Comparison of ENCODE assay signal across 8 cellular contexts in genomic region chr7:901041-901387, GRCh38. TPM values are rescaled to one million over a fixed set of nuclear protein-coding genes. Genes with fewer than 3 reads are reported as not detected.
DNase-seq lines count a peak whose midpoint lies in the region; ATAC-seq, FAIRE-seq and TF ChIP-seq lines count a peak whose summit lies in the region.

No MANE protein-coding gene starts in this region.

- ATAC-seq in A549 (peak; percentile 12 to 42; a peak in 5 of 6 replicates), HCT116 (no peak), mucosa of descending colon (peak; percentile 5)

- no peaks in the 10 kb centered on the region for H3K9me2 ChIP-seq in HCT116 (ENCODE audit: insufficient read depth)

- H3K4me2 ChIP-seq in A549: peak overlapping the region; percentile 60
- H3K4me2 ChIP-seq in HCT116 (ENCODE audit: low read length): peak overlapping the region; percentile 46

- TF ChIP-seq POLR2A in A549 (IDR thresholded peaks at IDR 0.05; ENCODE audit: low read length) (no peak), HCT116 (IDR thresholded peaks at IDR 0.05; ENCODE audit: borderline replicate concordance, extremely low read depth, insufficient read depth, insufficient read length) (no peak)

- RAD21 ChIA-PET in HCT116 (lab: Charles Lee; ENCODE audit: low non-redundant PET in 1 of 2, low total read pairs in 2 of 2, uncharacterized antibody in 2 of 2, unreplicated experiment in 2 of 2): interaction anchor here in 1 of 2 experiments (1.2 kb wide), 1 partner anchor 75 kb away, joined by 5 read pairs; the partner anchor contains the start of gene COX19

- H3K4me3 ChIP-seq in A549 (no peak overlapping the region), HCT116 (replicated peaks in 1 of 2; ENCODE audit: low read depth in 1 of 2, low read length in 2 of 2) (no peak overlapping the region), colonic mucosa (no peak overlapping the region), mucosa of descending colon (no peak overlapping the region)

- no TSS peak for BruUV-seq in HCT116 (replicated peaks; lab: Mats Ljungman, UMichigan)

- H3K27ac ChIP-seq in A549 (peak overlapping the region; percentile 40 to 61; a peak in 3 of 6 replicates), HCT116 (ENCODE audit: low read depth, low read length) (peak overlapping the region; percentile 35; the same call in 1 of the 2 replicates), colonic mucosa (peak overlapping the region; percentile 60)

- H3K9ac ChIP-seq in HCT116 (ENCODE audit: low read length) (no peak overlapping the region), colonic mucosa (ENCODE audit: low read depth in 2 of 2, low read length in 2 of 2) (peak overlapping the region in 1 of 2 donors; percentile 51)

- H3K79me2 ChIP-seq in HCT116 (ENCODE audit: insufficient read depth, low read length): no peaks in the 10 kb centered on the region

- H3K27me3 ChIP-seq in HCT116 (ENCODE audit: insufficient read depth, low read length) (0 out of 2 replicates have a peak, but pooled peaks cover 2% of the 10 kb centered on the region), colonic mucosa (no peaks in the 10 kb centered on the region)

- intact Hi-C loops in HCT116 (cut with micrococcal nuclease): loop anchor here (10.0 kb wide), 1 partner anchor 164 kb away; no protein-coding TSS in a partner anchor
- intact Hi-C loops in colonic mucosa (cut with DNase I): no loop called here
- intact Hi-C loops in mucosa of descending colon (cut with DNase I, micrococcal nuclease): no loop called here

- TF ChIP-seq EP300 in A549 (IDR thresholded peaks at IDR 0.05): no peak

- CTCF ChIA-PET in A549 (lab: Yijun Ruan, JAX) (interaction anchor here (0.6 to 1.8 kb wide), 5 partner anchors 10 to 1348 kb away, joined by 3 to 7 read pairs (median 5); no protein-coding TSS in a partner anchor), HCT116 (lab: Charles Lee) (no interaction called here)

- H3K9me3 ChIP-seq in A549: no peaks in the 10 kb centered on the region
- no peaks in the 10 kb centered on the region for H3K9me3 ChIP-seq in HCT116 (ENCODE audit: control insufficient read depth in 1 of 2, insufficient read depth in 1 of 2, low read depth in 1 of 2, low read length in 2 of 2)
- H3K9me3 ChIP-seq in colonic mucosa: no peaks in the 10 kb centered on the region
- no peaks in the 10 kb centered on the region for H3K9me3 ChIP-seq in mucosa of descending colon

- FAIRE-seq in A549 (lab: Jason Lieb, UNC): no peak

- 59% methylated on average over 6 of the region's 8 CpGs for WGBS in A549 (ENCODE audit: missing lambda C conversion rate)

- DNase-seq in A549 (ENCODE audit: low read depth in 1 of 2, low spot score in 1 of 2) (no peak), HCT116 (ENCODE audit: low read depth, low spot score) (no peak), colonic mucosa (no peak), mucosa of descending colon (no peak), NCI-H1930 (lab: John Stamatoyannopoulos, UW) (no peak), germinal center (ENCODE audit: low spot score) (no peak), AG08395 (ENCODE audit: low spot score) (no peak)
- DNase-seq in activated CD4-positive, CD25-positive, alpha-beta regulatory T cell (lab: John Stamatoyannopoulos, UW): no peak

- H3K4me1 ChIP-seq in A549 (peaks cover 23% of the 10 kb centered on the region), HCT116 (ENCODE audit: control insufficient read depth in 1 of 2, insufficient read depth in 2 of 2, low read length in 2 of 2) (peaks cover 7 to 9% of the 10 kb centered on the region in 2 experiments), colonic mucosa (peaks cover 4% of the 10 kb centered on the region), mucosa of descending colon (ENCODE audit: low read depth) (peaks cover 6% of the 10 kb centered on the region)

- TF ChIP-seq CTCF in A549 (IDR thresholded peaks at IDR 0.05) (no peak), HCT116 (IDR thresholded peaks at IDR 0.05 in 2 of 3, conservative IDR thresholded peaks at IDR 0.05 in 1 of 3; ENCODE audit: borderline replicate concordance in 1 of 3, insufficient read depth in 1 of 3, low read depth in 2 of 3, low read length in 2 of 3) (no peak), colonic mucosa (IDR thresholded peaks at IDR 0.05) (no peak), mucosa of descending colon (IDR thresholded peaks at IDR 0.05) (no peak)

- H2AFZ ChIP-seq in HCT116 (ENCODE audit: low read depth, low read length, poor library complexity, severe bottlenecking): no peak overlapping the region

- H4K20me1 ChIP-seq in HCT116 (ENCODE audit: insufficient read depth): no peaks in the 10 kb centered on the region

- POLR2A ChIA-PET in A549 (lab: Yijun Ruan, JAX): interaction anchor here (0.9 kb wide), 1 partner anchor 24 kb away, joined by 5 read pairs; the partner anchor contains the start of gene GET4
- POLR2A ChIA-PET in HCT116 (lab: Charles Lee): interaction anchor here (1.3 kb wide), 1 partner anchor 45 kb away, joined by 3 read pairs; no protein-coding TSS in a partner anchor

- H3K36me3 ChIP-seq in HCT116 (ENCODE audit: control insufficient read depth in 1 of 2, insufficient read depth in 2 of 2, low read length in 2 of 2) (peaks cover 4 to 7% of the 10 kb centered on the region in 2 experiments; a peak in 2 of 4 replicates), colonic mucosa (peaks cover under 1% of the 10 kb centered on the region), mucosa of descending colon (ENCODE audit: low read depth) (peaks cover 9% of the 10 kb centered on the region)

- TF ChIP-seq RAD21 in A549 (conservative IDR thresholded peaks at IDR 0.05 in 1 of 2, IDR thresholded peaks at IDR 0.05 in 1 of 2): no peak
- TF ChIP-seq RAD21 in HCT116 (IDR thresholded peaks at IDR 0.05; ENCODE audit: low read depth): no peak

TF ChIP-seq in A549, 52 proteins besides CTCF, POLR2A, EP300 and RAD21:
- TF ChIP-seq USF2 (IDR thresholded peaks at IDR 0.05): no peak
- no peak for TF ChIP-seq ZNF302 (CRISPR knock-in tag; IDR thresholded peaks at IDR 0.05)

TF ChIP-seq in HCT116, 20 proteins besides CTCF, POLR2A, EP300 and RAD21 (continues in another document):
- TF ChIP-seq EZH2 (IDR thresholded peaks at IDR 0.05) (no peak), ELF1 (IDR thresholded peaks at IDR 0.05; ENCODE audit: borderline replicate concordance, low read depth) (no peak), JUND (IDR thresholded peaks at IDR 0.05) (no peak), YY1 (IDR thresholded peaks at IDR 0.05; ENCODE audit: extremely low read depth, insufficient replicate concordance, low read depth, low read length) (no peak), POLR2AphosphoS5 (IDR thresholded peaks at IDR 0.05; ENCODE audit: low read depth, low read length) (no peak), TCF7L2 (IDR thresholded peaks at IDR 0.05; ENCODE audit: borderline replicate concordance, extremely low read depth, insufficient read depth, insufficient read length) (no peak), EZH2phosphoT487 (IDR thresholded peaks at IDR 0.05; ENCODE audit: borderline replicate concordance) (no peak), CBX3 (IDR thresholded peaks at IDR 0.05; ENCODE audit: low read depth) (no peak), ZNF274 (IDR thresholded peaks at IDR 0.05; ENCODE audit: low read depth, low read length) (no peak), REST (IDR thresholded peaks at IDR 0.05; ENCODE audit: low read depth) (no peak), SP1 (IDR thresholded peaks at IDR 0.05; ENCODE audit: low read depth) (no peak)
- TF ChIP-seq, protein P1, sequence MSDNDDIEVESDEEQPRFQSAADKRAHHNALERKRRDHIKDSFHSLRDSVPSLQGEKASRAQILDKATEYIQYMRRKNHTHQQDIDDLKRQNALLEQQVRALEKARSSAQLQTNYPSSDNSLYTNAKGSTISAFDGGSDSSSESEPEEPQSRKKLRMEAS (IDR thresholded peaks at IDR 0.05): no peak

RNA-seq across cellular contexts. Expression of gene GET4, which starts 24.7 kb away (rescaled TPM):
- polyA plus RNA-seq in A549 (2011; rRNA removed) (21.5 and 26.1 TPM in 2 replicates), A549 (2017; fragmentation: RNase III; extraction: RNeasy Plus Mini Kit Qiagen cat#74134 plus additional on column Dnase treatment) (35.4 to 37.0 TPM (median 36.0 TPM) in 3 replicates)
- polyA plus RNA-seq in A549 (2012; cell fraction: cytosol; rRNA removed): 58.0 and 75.8 TPM in 2 replicates
- polyA plus RNA-seq in A549 (2012; cell fraction: nucleus; rRNA removed): 169 and 176 TPM in 2 replicates
- 19.3 and 22.8 TPM in 2 replicates for polyA minus RNA-seq in A549 (2011; rRNA and poly(A)+ RNA removed)
- total RNA-seq in HCT116 (2021; ENCODE audit: unreplicated experiment) (44.8 TPM), colonic mucosa (10 to 100 TPM; 33.0 to 35.9 TPM), mucosa of descending colon (10 to 100 TPM; 36.9 to 48.8 (median 48.2) TPM)
- polyA plus RNA-seq in HCT116 (2012): 42.1 and 43.4 TPM in 2 replicates

RNA-seq across cellular contexts. Expression of gene ADAP1, which starts 53.5 kb away (rescaled TPM):
- polyA plus RNA-seq in A549 (2011; rRNA removed) (1.7 and 2.2 TPM in 2 replicates), A549 (2017; fragmentation: RNase III; extraction: RNeasy Plus Mini Kit Qiagen cat#74134 plus additional on column Dnase treatment) (1.1 to 2.5 TPM (median 1.9 TPM) in 3 replicates)
- 3.5 and 5.0 TPM in 2 replicates for polyA plus RNA-seq in A549 (2012; cell fraction: cytosol; rRNA removed)
- 7.4 and 7.9 TPM in 2 replicates for polyA plus RNA-seq in A549 (2012; cell fraction: nucleus; rRNA removed)
- 2.1 and 2.2 TPM in 2 replicates for polyA minus RNA-seq in A549 (2011; rRNA and poly(A)+ RNA removed)
- total RNA-seq in HCT116 (2021; ENCODE audit: unreplicated experiment) (34.0 TPM), colonic mucosa (100 to 1,000 TPM; 107 to 201 TPM), mucosa of descending colon (100 to 1,000 TPM in 1 of 3 donors, 10 to 100 TPM in 2; 80.7 to 153 (median 98.8) TPM)
- polyA plus RNA-seq in HCT116 (2012): 48.8 and 50.6 TPM in 2 replicates
